In genomic region chr12:8827551-8828347, GRCh38 we compare ENCODE assay signal across 17 cellular contexts. TPM values are rescaled to one million over a fixed set of nuclear protein-coding genes. Genes with fewer than 3 reads are reported as not detected.
"Had no signal": no experiment of that assay in that cellular context is flagged by ENCODE, and none has a peak within 500 bp of the region (broad histone marks: within the 10 kb centered on the region; RNA-seq: fewer than 3 reads in every experiment).

No MANE protein-coding gene starts in this region.

- DNase-seq: activated CD4-positive, alpha-beta memory T cell treated with anti-CD3 and anti-CD28 coated beads for 36 hours; activated CD4-positive, CD25-positive, alpha-beta regulatory T cell treated with anti-CD3 and anti-CD28 coated beads, Interleukin-2, amount 50 U/mL, for 72 hours; activated naive CD4-positive, alpha-beta T cell treated with anti-CD3 and anti-CD28 coated beads, Interleukin-2, amount 10 ng/mL, durations not matched to agents 7 days and 5 days; effector memory CD8-positive, alpha-beta T cell; foreskin fibroblast; head of caudate nucleus; left lung; nephron progenitor cell; stimulated activated CD4-positive, alpha-beta T cell treated with anti-CD3 and anti-CD28 coated beads, Interleukin-4, amount 100 ng/mL, for 4 hours; stimulated activated naive CD8-positive, alpha-beta T cell treated with anti-CD3 and anti-CD28 coated beads, Interleukin-15, amount 100 ng/mL, for 72 hours had no signal

- H3K27ac Mint-ChIP-seq: activated CD4-positive, alpha-beta memory T cell treated with anti-CD3 and anti-CD28 coated beads for 36 hours; activated naive CD4-positive, alpha-beta T cell treated with anti-CD3 and anti-CD28 coated beads, Interleukin-2, amount 10 ng/mL, durations not matched to agents 7 days and 5 days; activated T-helper 17 cell treated with anti-CD3 and anti-CD28 coated beads, Interleukin-2, amount 50 U/mL, for 72 hours; dendritic cell treated with granulocyte-macrophage colony-stimulating factor and Interleukin-4, amounts not matched to agents 40 ng/mL and 50 ng/mL, for 4 days; effector memory CD8-positive, alpha-beta T cell; memory B cell; nephron progenitor cell had no signal

- H3K27me3 Mint-ChIP-seq: dendritic cell treated with granulocyte-macrophage colony-stimulating factor and Interleukin-4, amounts not matched to agents 40 ng/mL and 50 ng/mL, for 4 days; stimulated activated naive CD8-positive, alpha-beta T cell treated with anti-CD3 and anti-CD28 coated beads, Interleukin-15, amount 100 ng/mL, for 72 hours had no signal

- H3K36me3 Mint-ChIP-seq: activated CD4-positive, alpha-beta memory T cell treated with anti-CD3 and anti-CD28 coated beads for 36 hours; activated naive CD4-positive, alpha-beta T cell treated with anti-CD3 and anti-CD28 coated beads, Interleukin-2, amount 10 ng/mL, durations not matched to agents 7 days and 5 days had no signal

- H3K4me3 Mint-ChIP-seq: activated CD4-positive, alpha-beta memory T cell treated with anti-CD3 and anti-CD28 coated beads for 36 hours; activated naive CD4-positive, alpha-beta T cell treated with anti-CD3 and anti-CD28 coated beads, Interleukin-2, amount 10 ng/mL, durations not matched to agents 7 days and 5 days; activated T-helper 17 cell treated with anti-CD3 and anti-CD28 coated beads, Interleukin-2, amount 50 U/mL, for 72 hours; central memory CD8-positive, alpha-beta T cell; dendritic cell treated with granulocyte-macrophage colony-stimulating factor and Interleukin-4, amounts not matched to agents 40 ng/mL and 50 ng/mL, for 4 days; effector memory CD8-positive, alpha-beta T cell; memory B cell; nephron progenitor cell; stimulated activated naive CD8-positive, alpha-beta T cell treated with anti-CD3 and anti-CD28 coated beads, Interleukin-15, amount 100 ng/mL, for 72 hours had no signal

- ATAC-seq: activated T-helper 17 cell treated with anti-CD3 and anti-CD28 coated beads, Interleukin-2, amount 50 U/mL, for 72 hours; effector memory CD8-positive, alpha-beta T cell; left lung; stimulated activated naive CD8-positive, alpha-beta T cell treated with anti-CD3 and anti-CD28 coated beads, Interleukin-15, amount 100 ng/mL, for 72 hours had no signal

- H3K9me3 Mint-ChIP-seq: activated naive CD4-positive, alpha-beta T cell treated with anti-CD3 and anti-CD28 coated beads, Interleukin-2, amount 10 ng/mL, durations not matched to agents 7 days and 5 days; activated T-helper 17 cell treated with anti-CD3 and anti-CD28 coated beads, Interleukin-2, amount 50 U/mL, for 72 hours; central memory CD8-positive, alpha-beta T cell; dendritic cell treated with granulocyte-macrophage colony-stimulating factor and Interleukin-4, amounts not matched to agents 40 ng/mL and 50 ng/mL, for 4 days; effector memory CD8-positive, alpha-beta T cell; stimulated activated naive CD8-positive, alpha-beta T cell treated with anti-CD3 and anti-CD28 coated beads, Interleukin-15, amount 100 ng/mL, for 72 hours had no signal

- H3K27ac ChIP-seq: esophagus muscularis mucosa, left lung, thoracic aorta had no signal

- H3K4me1 Mint-ChIP-seq: activated naive CD4-positive, alpha-beta T cell treated with anti-CD3 and anti-CD28 coated beads, Interleukin-2, amount 10 ng/mL, durations not matched to agents 7 days and 5 days; central memory CD8-positive, alpha-beta T cell; memory B cell had no signal

RNA-seq across cellular contexts. Expression of gene A2ML1, which starts 5.3 kb away (rescaled TPM):
- total RNA-seq: activated CD4-positive, alpha-beta memory T cell treated with anti-CD3 and anti-CD28 coated beads for 36 hours; activated T-helper 17 cell treated with anti-CD3 and anti-CD28 coated beads, Interleukin-2, amount 50 U/mL, for 72 hours; left lung; osteocyte had no signal
